ENCODE assay signal across 8 cellular contexts in the genomic region with DNA sequence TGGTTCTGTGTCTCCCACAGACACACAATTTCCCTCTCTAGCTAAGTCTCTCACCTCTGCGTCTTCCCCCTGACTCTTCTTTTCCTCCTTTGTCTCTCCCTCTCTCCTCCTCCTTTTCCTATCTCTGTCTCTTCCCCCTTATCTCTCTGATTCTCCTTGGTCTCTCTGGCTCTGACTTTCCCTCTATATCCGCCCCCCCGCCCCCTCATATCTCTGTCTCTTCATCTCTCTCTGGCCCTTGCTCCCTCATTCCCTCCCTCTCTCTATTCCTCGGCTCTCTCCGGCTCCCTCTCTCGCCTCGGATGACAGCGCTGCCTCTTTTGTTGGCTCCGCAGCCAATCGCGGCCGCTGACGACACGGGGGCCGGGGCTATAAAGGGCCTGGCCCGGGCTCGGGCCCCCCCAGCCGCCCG. TPM values are rescaled to one million over a fixed set of nuclear protein-coding genes. Genes with fewer than 3 reads are reported as not detected.
A peak's percentile ranks its signal among the peaks of the same experiment; 100 is the strongest.
DNase-seq lines count a peak whose midpoint lies in the region; ATAC-seq, FAIRE-seq and TF ChIP-seq lines count a peak whose summit lies in the region.

A gene (plus strand): TSS at position 404 of the 412 bp plus-strand sequence. CDS start 195 bp downstream, outside the sequence.

- no peak for FAIRE-seq in H54 (lab: Jason Lieb, UNC)

- no peaks in the 10 kb centered on the region for H3K27me3 ChIP-seq in right atrium auricular region

- H3K4me3 Mint-ChIP-seq in Calu3 (ENCODE audit: low read depth, unreplicated experiment) = peak within 1 kb of the TSS; percentile 73

- H3K27ac Mint-ChIP-seq in Calu3 (ENCODE audit: unreplicated experiment) = no peak within 1 kb of the TSS

- intact Hi-C loops in Calu3 (cut with micrococcal nuclease; ENCODE audit: unreplicated experiment) = no loop called here
- intact Hi-C loops in T-helper 1 cell treated with Interleukin-12 subunit alpha and Interleukin-12 subunit beta and Interleukin-4 antibody, amounts not matched to agents 30 ng/mL and 1 ng/mL, for 36 hours (cut with micrococcal nuclease) = loop anchor here (1.0 to 2.0 kb wide), 3 partner anchors 75 to 726 kb away; a partner anchor contains a TSS
- intact Hi-C loops in posterior vena cava (cut with DNase I) = loop anchor here (5.0 kb wide), 2 partner anchors 190 to 195 kb away; a partner anchor contains a TSS

- TF ChIP-seq POLR2A in H54 (IDR thresholded peaks at IDR 0.05; ENCODE audit: low read depth, low read length) = peak; percentile 50; the same call in 1 of the 2 replicates

- peaks cover 0 to 47% of the 10 kb centered on the region in 2 donors for H3K4me1 ChIP-seq in right atrium auricular region

- DNase-seq in Calu3 (peak; percentile 69), H54 (ENCODE audit: insufficient read length, low spot score) (peak; percentile 92), NCI-H146 (lab: John Stamatoyannopoulos, UW) (peak; percentile 86), amniotic stem cell (lab: John Stamatoyannopoulos, UW) (peak; percentile 80), right atrium auricular region (ENCODE audit: low spot score) (peak; percentile 87), posterior vena cava (ENCODE audit: low spot score) (peak; percentile 92)

- H3K36me3 Mint-ChIP-seq in Calu3 (ENCODE audit: insufficient read depth, unreplicated experiment) = peaks cover 34% of the 10 kb centered on the region

- no peaks in the 10 kb centered on the region for H3K36me3 ChIP-seq in right atrium auricular region

- peak within 1 kb of the TSS; percentile 70 to 75 for H3K27ac ChIP-seq in right atrium auricular region

- CTCF ChIA-PET in Calu3 (lab: Charles Lee) = interaction anchor here (0.7 kb wide), 1 partner anchor 22 kb away, joined by 3 read pairs; no protein-coding TSS in a partner anchor

- H3K4me3 ChIP-seq in right atrium auricular region = peak within 1 kb of the TSS; percentile 51 to 68

- H3K27me3 Mint-ChIP-seq in Calu3 (ENCODE audit: unreplicated experiment) = peaks cover 35% of the 10 kb centered on the region

- ATAC-seq in GM18519 (IDR thresholded peaks at IDR 0.05; ENCODE audit: low FRiP score, unreplicated experiment) = no peak

- no peaks in the 10 kb centered on the region for H3K9me3 Mint-ChIP-seq in Calu3 (ENCODE audit: low read depth, unreplicated experiment)

- no peaks in the 10 kb centered on the region for H3K9me3 ChIP-seq in right atrium auricular region

- H3K4me1 Mint-ChIP-seq in Calu3 (ENCODE audit: low read depth, unreplicated experiment) = peaks cover 33% of the 10 kb centered on the region

- no peak for TF ChIP-seq CTCF in Calu3 (IDR thresholded peaks at IDR 0.05; ENCODE audit: unreplicated experiment)
- no peak for TF ChIP-seq CTCF in right atrium auricular region (IDR thresholded peaks at IDR 0.05)

- no TSS peak for BruUV-seq in Calu3 (replicated peaks; lab: Mats Ljungman, UMichigan)

RNA-seq across cellular contexts. Expression of the gene that starts here (rescaled TPM):
- 5.3 and 6.7 TPM in 2 replicates for total RNA-seq in Calu3 (2022)
- total RNA-seq in T-helper 1 cell treated with Interleukin-12 subunit alpha and Interleukin-12 subunit beta and Interleukin-4 antibody, amounts not matched to agents 30 ng/mL and 1 ng/mL, for 36 hours = 16.6 and 17.3 TPM in 2 replicates
- total RNA-seq in right atrium auricular region = 1 to 10 TPM; 8.1 to 8.6 TPM
- total RNA-seq in posterior vena cava = 10 to 100 TPM in 1 of 2 donors, 1 to 10 TPM in 1; 8.4 to 11.0 TPM
